ENCODE assay signal across 12 cellular contexts in genomic region chr15:68542771-68543544, GRCh38. TPM values are rescaled to one million over a fixed set of nuclear protein-coding genes. Genes with fewer than 3 reads are reported as not detected.
A peak's percentile ranks its signal among the peaks of the same experiment; 100 is the strongest.
DNase-seq lines count a peak whose midpoint lies in the region; ATAC-seq and TF ChIP-seq lines count a peak whose summit lies in the region.
"Had no signal": no experiment of that assay in that cellular context is flagged by ENCODE, and none has a peak within 500 bp of the region (broad histone marks: within the 10 kb centered on the region; RNA-seq: fewer than 3 reads in every experiment).

No MANE protein-coding gene starts in this region.

- H3K4me1 ChIP-seq in esophagus muscularis mucosa, result peaks cover 11 to 14% (median 11%) of the 10 kb centered on the region in 4 donors

- in situ Hi-C loops in astrocyte of the cerebellum (cut with HindIII; ENCODE audit: low sequenced_read_pairs), result no loop called here

- H3K9me3 ChIP-seq in esophagus muscularis mucosa, result peaks cover 0 to 7% (median 4%) of the 10 kb centered on the region in 4 donors

- H3K27ac ChIP-seq in esophagus muscularis mucosa (replicated peaks in 1 of 4), result peak overlapping the region in 1 of 4 donors; percentile 42

- intact Hi-C loops in cardiac septum (cut with DNase I), result loop anchor here (2.0 to 10.0 kb wide), 2 partner anchors 178 to 232 kb away; no protein-coding TSS in a partner anchor
- intact Hi-C loops in posterior vena cava (cut with DNase I), result no loop called here
- intact Hi-C loops in esophagus muscularis mucosa (cut with DNase I), result no loop called here

- 87% methylated on average over 5 of the region's 5 CpGs for WGBS in esophagus muscularis mucosa

- peaks cover 0 to 16% (median 0%) of the 10 kb centered on the region in 4 donors for H3K27me3 ChIP-seq in esophagus muscularis mucosa
- H3K27me3 ChIP-seq: sigmoid colon had no signal

- H3K4me3 ChIP-seq in astrocyte of the cerebellum (ENCODE audit: low read depth, low read length), result no peak overlapping the region
- no peak overlapping the region for H3K4me3 ChIP-seq in esophagus muscularis mucosa
- H3K4me3 ChIP-seq: sigmoid colon had no signal

- peak; percentile 9 for DNase-seq in COLO829 (ENCODE audit: low spot score)
- peak; percentile 77 for DNase-seq in astrocyte of the cerebellum (ENCODE audit: low read depth)
- DNase-seq in cardiac septum (ENCODE audit: low spot score), result peak; percentile 77
- peak; percentile 78 for DNase-seq in posterior vena cava (ENCODE audit: low spot score)
- DNase-seq in NCI-H1417 (lab: John Stamatoyannopoulos, UW), result no peak
- DNase-seq in esophagus muscularis mucosa (ENCODE audit: extremely low spot score), result no peak
- DNase-seq: Calu3, glutamatergic neuron, NCI-H1048, sigmoid colon had no signal

- ATAC-seq in GM18861 (IDR thresholded peaks at IDR 0.05; ENCODE audit: unreplicated experiment), result no peak
- ATAC-seq in GM19463 (IDR thresholded peaks at IDR 0.05; ENCODE audit: unreplicated experiment), result no peak

- TF ChIP-seq EP300 in esophagus muscularis mucosa (IDR thresholded peaks at IDR 0.05), result no peak

- no peaks in the 10 kb centered on the region for H3K36me3 ChIP-seq in esophagus muscularis mucosa
- H3K36me3 ChIP-seq: sigmoid colon had no signal

- no peak for TF ChIP-seq CTCF in astrocyte of the cerebellum (IDR thresholded peaks at IDR 0.05; ENCODE audit: low read depth, low read length, missing control alignments)
- no peak for TF ChIP-seq CTCF in esophagus muscularis mucosa (IDR thresholded peaks at IDR 0.05)

- no peak for TF ChIP-seq POLR2A in esophagus muscularis mucosa (IDR thresholded peaks at IDR 0.05; ENCODE audit: low read depth)

RNA-seq across cellular contexts. Expression of gene CORO2B, which starts 35.8 kb away (rescaled TPM):
- total RNA-seq in cardiac septum, result 2.7 TPM
- total RNA-seq in posterior vena cava, result 10 to 100 TPM in 1 of 2 donors, 1 to 10 TPM in 1; 7.2 to 11.7 TPM
- 10 to 100 TPM in 1 of 4 donors, 1 to 10 TPM in 3; 5.8 to 12.2 (median 7.5) TPM for total RNA-seq in esophagus muscularis mucosa

Comparison
In these comparisons a context has a peak if more than half of its experiments do, and no peak if none do; other contexts are left out.
1. DNase-seq: peak in COLO829 (single experiment), astrocyte of the cerebellum (single experiment), cardiac septum (single experiment) and posterior vena cava (single experiment); none in NCI-H1417 (0 of 3) and esophagus muscularis mucosa (single experiment).